ENCODE assay signal across 1 cellular context in genomic region chr12:65323025-65323424, GRCh38.
TF ChIP-seq lines count a peak whose summit lies in the region.

No MANE protein-coding gene starts in this region.

TF ChIP-seq in HepG2, 621 proteins besides CTCF, POLR2A, EP300 and RAD21 (continued from another document):
- TF ChIP-seq ZBED4 (CRISPR knock-in tag; IDR thresholded peaks at IDR 0.05; ENCODE audit: borderline replicate concordance) (no peak), ETV6 (CRISPR knock-in tag; conservative IDR thresholded peaks at IDR 0.05) (no peak), SP2 (CRISPR knock-in tag; IDR thresholded peaks at IDR 0.05) (no peak), ZNF574 (CRISPR knock-in tag; IDR thresholded peaks at IDR 0.05) (no peak), ZBTB3 (CRISPR knock-in tag; IDR thresholded peaks at IDR 0.05; ENCODE audit: borderline replicate concordance, low read depth) (no peak)
- TF ChIP-seq, protein P1, sequence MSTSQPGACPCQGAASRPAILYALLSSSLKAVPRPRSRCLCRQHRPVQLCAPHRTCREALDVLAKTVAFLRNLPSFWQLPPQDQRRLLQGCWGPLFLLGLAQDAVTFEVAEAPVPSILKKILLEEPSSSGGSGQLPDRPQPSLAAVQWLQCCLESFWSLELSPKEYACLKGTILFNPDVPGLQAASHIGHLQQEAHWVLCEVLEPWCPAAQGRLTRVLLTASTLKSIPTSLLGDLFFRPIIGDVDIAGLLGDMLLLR (CRISPR knock-in tag; IDR thresholded peaks at IDR 0.05) = no peak
